In the genomic region with DNA sequence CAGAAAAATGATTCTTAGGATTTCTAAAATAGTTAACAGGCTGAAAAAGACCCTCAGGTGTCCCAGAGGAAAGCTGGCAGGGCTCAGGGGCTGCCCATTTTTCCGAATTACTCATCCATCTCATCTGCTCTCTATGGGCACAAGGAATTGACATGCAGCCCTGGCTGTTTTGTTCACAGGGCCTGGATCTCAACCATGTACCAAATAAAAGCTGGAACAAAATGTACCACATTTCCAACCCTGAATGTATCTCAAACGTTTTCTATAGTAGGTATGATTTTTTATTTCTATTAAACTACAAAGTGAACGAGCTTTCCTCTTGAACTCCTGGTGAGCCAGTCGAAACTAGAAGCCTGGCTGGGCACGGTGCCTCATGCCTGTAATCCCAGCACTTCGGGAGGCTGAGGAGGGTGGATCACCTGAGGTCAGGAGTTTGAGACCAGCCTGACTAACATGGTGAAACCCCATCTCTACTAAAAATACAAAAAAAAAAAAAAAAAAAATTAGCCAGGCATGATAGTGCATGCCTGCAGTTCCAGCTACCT, we compare ENCODE assay signal across 28 cellular contexts. TPM values are rescaled to one million over a fixed set of nuclear protein-coding genes. Genes with fewer than 3 reads are reported as not detected.
"Had no signal": no experiment of that assay in that cellular context is flagged by ENCODE, and none has a peak within 500 bp of the region (broad histone marks: within the 10 kb centered on the region; RNA-seq: fewer than 3 reads in every experiment).

No MANE protein-coding gene starts in this region.

- DNase-seq: activated B cell treated with CpG ODN at 0.5 μM for 24 hours; activated CD4-positive, alpha-beta memory T cell treated with anti-CD3 and anti-CD28 coated beads for 36 hours; activated CD4-positive, alpha-beta T cell treated with anti-CD3 and anti-CD28 coated beads for 4 hours; activated CD4-positive, alpha-beta T cell treated with anti-CD3 and anti-CD28 coated beads, Interleukin-2, amount 10 ng/mL, durations not matched to agents 24 days and 14 days; activated CD4-positive, alpha-beta T cell treated with anti-CD3 and anti-CD28 coated beads, Interleukin-2, amount 50 U/mL, for 1 hour; activated CD4-positive, alpha-beta T cell treated with anti-CD3 and anti-CD28 coated beads, Interleukin-2, amount 50 U/mL, for 4 hours; activated CD4-positive, CD25-positive, alpha-beta regulatory T cell treated with anti-CD3 and anti-CD28 coated beads, Interleukin-2, amount 50 U/mL, for 72 hours; activated CD8-positive, alpha-beta memory T cell treated with anti-CD3 and anti-CD28 coated beads, Interleukin-2, amount 50 U/mL, for 4 hours; activated CD8-positive, alpha-beta T cell treated with anti-CD3 and anti-CD28 coated beads for 36 hours; activated effector memory CD4-positive, alpha-beta T cell treated with Interleukin-2 at 50 U/mL for 16 hours; activated gamma-delta T cell; activated naive CD4-positive, alpha-beta T cell treated with anti-CD3 and anti-CD28 coated beads, Interleukin-2, amount 10 ng/mL, durations not matched to agents 7 days and 5 days; activated naive CD4-positive, alpha-beta T cell treated with Interleukin-2 at 50 U/mL for 16 hours; activated naive CD8-positive, alpha-beta T cell treated with anti-CD3 and anti-CD28 coated beads, Interleukin-2, amount 10 ng/mL, durations not matched to agents 7 days and 5 days; activated naive CD8-positive, alpha-beta T cell treated with anti-CD3 and anti-CD28 coated beads, Interleukin-2, amount 50 U/mL, for 24 hours; activated T-cell treated with anti-CD3 and anti-CD28 coated beads for 4 hours; activated T-cell treated with anti-CD3 and anti-CD28 coated beads, Interleukin-2, amount 50 U/mL, for 1 hour; activated T-cell treated with anti-CD3 and anti-CD28 coated beads, Interleukin-2, amount 50 U/mL, for 48 hours; amygdala; anterior cingulate cortex; SW 1271; T-helper 1 cell; T-helper 2 cell; T-helper 9 cell had no signal

- FAIRE-seq: TTC549 had no signal

- H3K27me3 ChIP-seq: ascending aorta had no signal

- ATAC-seq: activated CD8-positive, alpha-beta T cell treated with anti-CD3 and anti-CD28 coated beads for 36 hours; activated naive CD8-positive, alpha-beta T cell treated with anti-CD3 and anti-CD28 coated beads, Interleukin-2, amount 50 U/mL, for 24 hours had no signal

- H3K4me3 ChIP-seq: ascending aorta had no signal

- H3K4me1 ChIP-seq: ascending aorta had no signal

- H3K9me3 ChIP-seq: ascending aorta had no signal

- H3K27ac ChIP-seq: ascending aorta, VCaP had no signal

- H3K36me3 ChIP-seq: ascending aorta had no signal

RNA-seq across cellular contexts. Expression of a gene that starts 43.8 kb away (rescaled TPM):
- total RNA-seq: activated B cell treated with CpG ODN at 0.5 μM for 24 hours; activated CD4-positive, alpha-beta T cell treated with anti-CD3 and anti-CD28 coated beads, Interleukin-2, amount 10 ng/mL, durations not matched to agents 24 days and 14 days; activated CD8-positive, alpha-beta T cell treated with anti-CD3 and anti-CD28 coated beads for 36 hours; activated naive CD8-positive, alpha-beta T cell treated with anti-CD3 and anti-CD28 coated beads, Interleukin-2, amount 10 ng/mL, durations not matched to agents 7 days and 5 days; activated T-helper 2 cell treated with anti-CD3 and anti-CD28 coated beads, Interferon-gamma antibody, Interleukin-2, Interleukin-4, amounts not matched to agents 10 μg/mL and 5 μg/mL and 100 μg/mL, durations not matched to agents 14 hours and 24 hours and 36 hours had no signal
